ENCODE assay signal across 8 cellular contexts in the genomic region with DNA sequence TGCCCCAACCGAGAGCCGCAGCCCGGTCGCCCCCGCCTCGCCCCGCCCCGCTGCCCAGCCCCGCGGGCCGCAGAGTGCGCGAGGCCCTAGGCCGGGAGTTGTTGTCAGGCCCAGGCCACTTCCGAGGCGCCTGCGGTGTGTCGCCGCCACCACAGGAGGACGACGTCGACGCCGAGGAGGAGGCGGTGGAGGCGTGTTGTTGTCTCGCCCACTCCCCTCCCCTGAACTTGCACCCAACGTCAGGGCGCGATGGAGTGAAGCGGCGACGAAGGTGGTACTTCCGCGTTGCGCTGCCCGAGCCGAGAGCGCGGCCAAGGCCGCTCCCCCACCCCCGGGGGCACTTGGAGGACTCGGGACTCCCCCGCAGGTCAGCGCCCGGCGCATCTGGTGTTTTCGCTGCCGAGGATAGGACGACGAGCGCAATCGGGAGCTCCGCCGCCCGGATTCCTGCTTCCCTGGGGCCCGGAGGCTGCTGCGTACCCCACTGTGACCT. TPM values are rescaled to one million over a fixed set of nuclear protein-coding genes. Genes with fewer than 3 reads are reported as not detected.
DNase-seq lines count a peak whose midpoint lies in the region; ATAC-seq and TF ChIP-seq lines count a peak whose summit lies in the region.

A gene (plus strand): TSS at position 277 of the 493 bp plus-strand sequence. CDS start 386 bp downstream, outside the sequence.

- peak; percentile 40 for ATAC-seq in GM21423 (IDR thresholded peaks at IDR 0.05; ENCODE audit: unreplicated experiment)

- no peaks in the 10 kb centered on the region for H3K9me3 ChIP-seq in HUES64 (ENCODE audit: insufficient read depth, low read depth, low read length)

- H3K4me3 ChIP-seq in HUES64 (ENCODE audit: low read length), result peak within 1 kb of the TSS; percentile 75

- peaks cover 3% of the 10 kb centered on the region for H3K27me3 Mint-ChIP-seq in nephron (ENCODE audit: low read depth)
- H3K27me3 Mint-ChIP-seq in stimulated activated naive CD8-positive, alpha-beta T cell treated with anti-CD3 and anti-CD28 coated beads, Interleukin-15, Interleukin-2, amounts not matched to agents 100 ng/mL and 50 ng/mL, for 24 hours, result no peaks in the 10 kb centered on the region

- peak within 1 kb of the TSS; percentile 90 for H3K9ac ChIP-seq in HUES64 (ENCODE audit: low read depth, low read length)

- TF ChIP-seq CTCF in nephron (IDR thresholded peaks at IDR 0.05; ENCODE audit: unreplicated experiment in 3 of 3), result no peak

- H3K36me3 Mint-ChIP-seq in nephron (ENCODE audit: low read depth), result peaks cover 3% of the 10 kb centered on the region
- peaks cover 20% of the 10 kb centered on the region for H3K36me3 Mint-ChIP-seq in stimulated activated naive CD8-positive, alpha-beta T cell treated with anti-CD3 and anti-CD28 coated beads, Interleukin-15, Interleukin-2, amounts not matched to agents 100 ng/mL and 50 ng/mL, for 24 hours (ENCODE audit: low read depth)

- 0 out of 2 replicates have a peak, but pooled peaks cover 3% of the 10 kb centered on the region for H3K36me3 ChIP-seq in HUES64 (ENCODE audit: insufficient read depth, low read length)

- H3K27ac Mint-ChIP-seq in nephron, result peak within 1 kb of the TSS; percentile 100
- H3K27ac Mint-ChIP-seq in stimulated activated naive CD8-positive, alpha-beta T cell treated with anti-CD3 and anti-CD28 coated beads, Interleukin-15, Interleukin-2, amounts not matched to agents 100 ng/mL and 50 ng/mL, for 24 hours, result peak within 1 kb of the TSS; percentile 100

- H3K27me3 ChIP-seq in HUES64 (ENCODE audit: insufficient read depth, low read length), result no peaks in the 10 kb centered on the region

- WGBS in HUES64, result under 1% methylated on average over 58 of the region's 58 CpGs

- H3K4me3 Mint-ChIP-seq in nephron, result peak within 1 kb of the TSS; percentile 97 to 100 (median 99)
- peak within 1 kb of the TSS; percentile 96 for H3K4me3 Mint-ChIP-seq in stimulated activated naive CD8-positive, alpha-beta T cell treated with anti-CD3 and anti-CD28 coated beads, Interleukin-15, Interleukin-2, amounts not matched to agents 100 ng/mL and 50 ng/mL, for 24 hours

- H3K9me3 Mint-ChIP-seq in nephron, result no peaks in the 10 kb centered on the region
- H3K9me3 Mint-ChIP-seq in stimulated activated naive CD8-positive, alpha-beta T cell treated with anti-CD3 and anti-CD28 coated beads, Interleukin-15, Interleukin-2, amounts not matched to agents 100 ng/mL and 50 ng/mL, for 24 hours, result no peaks in the 10 kb centered on the region

- peak; percentile 75 for DNase-seq in DMS114 treated with DMSO at 0.1 percent for 48 hours (lab: John Stamatoyannopoulos, UW; ENCODE audit: unreplicated experiment)
- DNase-seq in RPMI8226, result peak; percentile 88
- DNase-seq in activated T-helper 1 cell treated with anti-CD3 and anti-CD28 coated beads, Interleukin-2, amount 50 U/mL, for 16 hours (ENCODE audit: low read depth in 1 of 2, low spot score in 1 of 2), result peak; percentile 78 to 81
- DNase-seq in fibroblast of peridontal ligament (ENCODE audit: extremely low read depth), result peak; percentile 64

- peaks cover 17% of the 10 kb centered on the region for H3K4me1 ChIP-seq in HUES64 (ENCODE audit: insufficient read depth, low read length)

- peak within 1 kb of the TSS; percentile 94 for H3K27ac ChIP-seq in HUES64 (ENCODE audit: low read depth, low read length)

- H3K4me1 Mint-ChIP-seq in nephron, result peaks cover 26% of the 10 kb centered on the region
- H3K4me1 Mint-ChIP-seq in stimulated activated naive CD8-positive, alpha-beta T cell treated with anti-CD3 and anti-CD28 coated beads, Interleukin-15, Interleukin-2, amounts not matched to agents 100 ng/mL and 50 ng/mL, for 24 hours (ENCODE audit: low read depth), result peaks cover 46% of the 10 kb centered on the region

RNA-seq across cellular contexts. Expression of the gene that starts here (rescaled TPM):
- 29.2 TPM for polyA plus RNA-seq in HUES64 (2013, experiment 1 of 2)
- 27.5 TPM for polyA plus RNA-seq in HUES64 (2013, experiment 2 of 2)

Comparison
In these comparisons a context has a peak if more than half of its experiments do, and no peak if none do; other contexts are left out.
1. Peak in every context shown above with its lines: DNase-seq, ATAC-seq, H3K4me3 ChIP-seq and H3K27ac ChIP-seq.